In genomic region chr4:77154761-77155499, GRCh38 we compare ENCODE assay signal across 10 cellular contexts. TPM values are rescaled to one million over a fixed set of nuclear protein-coding genes. Genes with fewer than 3 reads are reported as not detected.
A peak's percentile ranks its signal among the peaks of the same experiment; 100 is the strongest.
DNase-seq lines count a peak whose midpoint lies in the region; TF ChIP-seq lines count a peak whose summit lies in the region.
"Had no signal": no experiment of that assay in that cellular context is flagged by ENCODE, and none has a peak within 500 bp of the region (broad histone marks: within the 10 kb centered on the region; RNA-seq: fewer than 3 reads in every experiment).

No MANE protein-coding gene starts in this region.

- H3K9me3 ChIP-seq in trophoblast cell (ENCODE audit: insufficient read depth, low read depth, low read length) (no peaks in the 10 kb centered on the region), colonic mucosa (no peaks in the 10 kb centered on the region)

- intact Hi-C loops in colonic mucosa (cut with DNase I), result loop anchor here (10.0 kb wide), 1 partner anchor 80 kb away; the partner anchor contains the start of gene CCNI

- H2AFZ ChIP-seq in trophoblast cell (ENCODE audit: insufficient read depth, low read length, poor library complexity), result no peak overlapping the region

- H3K4ac ChIP-seq in trophoblast cell (ENCODE audit: low read depth, low read length), result no peak overlapping the region

- no peaks in the 10 kb centered on the region for H3K36me3 Mint-ChIP-seq in HFFc6 (ENCODE audit: low read depth)

- peaks cover 16% of the 10 kb centered on the region for H3K79me2 ChIP-seq in trophoblast cell (ENCODE audit: control insufficient read depth, insufficient read depth, low read length, poor library complexity)

- peaks cover 3% of the 10 kb centered on the region for H3K27me3 Mint-ChIP-seq in HFFc6 (ENCODE audit: insufficient read depth)

- TF ChIP-seq CTCF in GM06990 (IDR thresholded peaks at IDR 0.05; ENCODE audit: insufficient read depth, low read length, poor library complexity, severe bottlenecking) (no peak), HFFc6 (IDR thresholded peaks at IDR 0.05) (no peak), colonic mucosa (IDR thresholded peaks at IDR 0.05) (no peak)

- no peak overlapping the region for H3K9ac ChIP-seq in trophoblast cell (ENCODE audit: low read length)
- H3K9ac ChIP-seq in colonic mucosa (ENCODE audit: low read depth in 2 of 2, low read length in 2 of 2), result no peak overlapping the region

- peak overlapping the region; percentile 89 for H2BK5ac ChIP-seq in trophoblast cell (ENCODE audit: low read depth, low read length, poor library complexity)

- H4K91ac ChIP-seq in trophoblast cell (ENCODE audit: low read depth, low read length), result peak overlapping the region; percentile 70

- peaks cover 36% of the 10 kb centered on the region for H3K4me1 Mint-ChIP-seq in HFFc6 (ENCODE audit: low read depth)

- no peak overlapping the region for H3K4me2 ChIP-seq in trophoblast cell (ENCODE audit: low read length)

- H3K27me3 ChIP-seq in GM06990 (replicated peaks; ENCODE audit: control insufficient read depth, insufficient read depth, low read length), result no peaks in the 10 kb centered on the region
- H3K27me3 ChIP-seq in trophoblast cell (ENCODE audit: insufficient read depth, low read length), result no peaks in the 10 kb centered on the region
- H3K27me3 ChIP-seq in colonic mucosa, result no peaks in the 10 kb centered on the region

- H3K36me3 ChIP-seq in GM06990 (ENCODE audit: control insufficient read depth, insufficient read depth, low read length) (no peaks in the 10 kb centered on the region), trophoblast cell (ENCODE audit: control insufficient read depth in 1 of 2, insufficient read depth in 2 of 2, low read length in 2 of 2) (peaks cover 2 to 7% of the 10 kb centered on the region in 2 experiments), colonic mucosa (no peaks in the 10 kb centered on the region)

- H3K18ac ChIP-seq in trophoblast cell (ENCODE audit: low read length), result no peak overlapping the region

- no peak overlapping the region for H3K14ac ChIP-seq in trophoblast cell (ENCODE audit: low read length)

- H2BK12ac ChIP-seq in trophoblast cell (ENCODE audit: low read length), result peak overlapping the region; percentile 37

- H2AK5ac ChIP-seq in trophoblast cell (ENCODE audit: low read length), result no peak overlapping the region

- H3K4me3 ChIP-seq in GM06990 (replicated peaks; ENCODE audit: low read depth, low read length), result no peak overlapping the region
- H3K4me3 ChIP-seq in trophoblast cell (ENCODE audit: low read depth, low read length), result no peak overlapping the region
- no peak overlapping the region for H3K4me3 ChIP-seq in colonic mucosa
- H3K4me3 ChIP-seq: skin epidermis had no signal

- H3K27ac ChIP-seq in trophoblast cell (ENCODE audit: low read depth, low read length) (peak overlapping the region; percentile 88), colonic mucosa (no peak overlapping the region)

- peaks cover 5 to 7% of the 10 kb centered on the region in 2 experiments for H3K4me1 ChIP-seq in trophoblast cell (ENCODE audit: control insufficient read depth in 1 of 2, insufficient read depth in 2 of 2, low read length in 2 of 2)
- no peaks in the 10 kb centered on the region for H3K4me1 ChIP-seq in colonic mucosa

- peak overlapping the region; percentile 73 for H2BK120ac ChIP-seq in trophoblast cell (ENCODE audit: insufficient read depth, low read length, poor library complexity)

- no peaks in the 10 kb centered on the region for H3K9me3 Mint-ChIP-seq in HFFc6

- H3K27ac Mint-ChIP-seq in HFFc6, result no peak overlapping the region

- no peak overlapping the region for H3K23ac ChIP-seq in trophoblast cell (ENCODE audit: low read length)

- H4K12ac ChIP-seq in trophoblast cell (ENCODE audit: low read depth, low read length), result no peak overlapping the region

- H3K4me3 Mint-ChIP-seq in HFFc6, result no peak overlapping the region

- WGBS in trophoblast cell (ENCODE audit: extremely low coverage, insufficient coverage, insufficient read length), result no CpG with 5 or more reads among the region's 4 CpGs

- peak; percentile 24 for DNase-seq in GM06990 (ENCODE audit: extremely low read depth, insufficient read length)
- DNase-seq in MV-4-11 (lab: John Stamatoyannopoulos, UW), result peak; percentile 20
- DNase-seq in cerebellar cortex (ENCODE audit: low spot score), result peak; percentile 49
- no peak for DNase-seq in trophoblast cell
- no peak for DNase-seq in GM19240 (ENCODE audit: insufficient read length, low spot score)
- no peak for DNase-seq in HFFc6
- DNase-seq in colonic mucosa, result no peak
- DNase-seq: activated gamma-delta T cell, Kasumi-1 had no signal

- no peak overlapping the region for H4K8ac ChIP-seq in trophoblast cell (ENCODE audit: low read depth, low read length)

- peaks cover 32% of the 10 kb centered on the region for H3K79me1 ChIP-seq in trophoblast cell (ENCODE audit: low read length)

RNA-seq across cellular contexts. Expression of gene CCNG2, which starts 2.1 kb away (rescaled TPM):
- 69.7 and 76.1 TPM in 2 replicates for polyA plus RNA-seq in trophoblast cell (2013)
- total RNA-seq in HFFc6 (2021; fragmentation: NEBNext Ultra II Directional; extraction: Animal tissue kit (Norgen Biotek cat#: 25700)), result 10 to 100 TPM; 17.1 to 20.4 (median 19.2) TPM
- 100 to 1,000 TPM in 1 of 2 donors, 10 to 100 TPM in 1; 34.0 to 145 TPM for total RNA-seq in colonic mucosa

Comparison
In these comparisons a context has a peak if more than half of its experiments do, and no peak if none do; other contexts are left out.
1. DNase-seq: peak in GM06990 (single experiment), MV-4-11 (single experiment) and cerebellar cortex (single experiment); none in trophoblast cell (0 of 2), GM19240 (single experiment), HFFc6 (single experiment) and colonic mucosa (single experiment).